8 cellular contexts compared by ENCODE assay signal in the genomic region with DNA sequence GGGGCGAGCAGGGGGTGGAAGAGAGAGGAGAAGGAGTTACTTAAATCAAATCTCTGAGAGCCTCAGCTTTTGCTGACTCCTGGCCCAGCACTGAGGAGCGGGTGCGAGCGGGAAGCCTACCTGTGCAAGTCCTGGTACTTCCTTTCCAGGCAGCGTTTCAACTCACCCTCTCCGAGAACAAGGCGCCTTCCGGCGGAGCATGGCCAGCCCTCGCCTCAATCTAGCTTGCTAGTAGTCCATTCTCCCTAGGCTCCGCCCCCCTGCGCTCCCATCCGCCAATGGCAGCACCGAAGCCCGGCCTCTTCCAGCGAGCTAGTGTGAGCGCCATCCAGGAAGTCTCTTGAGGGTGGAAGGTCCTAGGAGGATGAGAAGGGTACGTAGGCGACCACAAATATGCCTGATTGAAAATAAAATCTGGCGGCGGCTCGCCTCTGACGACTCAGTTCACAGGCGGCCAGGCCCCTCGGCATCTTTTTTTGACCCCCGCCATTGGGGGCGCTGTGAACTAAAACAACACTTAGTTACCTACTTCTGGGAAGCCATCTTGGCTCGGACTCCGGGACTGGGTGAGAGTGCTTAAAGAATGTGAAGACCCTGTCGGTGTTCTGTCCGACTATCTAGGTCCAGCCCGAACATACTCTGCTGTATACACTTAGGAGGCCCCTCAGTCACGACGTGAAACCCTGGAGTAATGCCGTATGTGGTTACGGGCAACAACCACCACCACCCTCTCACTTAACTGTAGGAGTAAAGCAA. TPM values are rescaled to one million over a fixed set of nuclear protein-coding genes. Genes with fewer than 3 reads are reported as not detected.
A peak's percentile ranks its signal among the peaks of the same experiment; 100 is the strongest.
DNase-seq lines count a peak whose midpoint lies in the region; FAIRE-seq and TF ChIP-seq lines count a peak whose summit lies in the region.

CHD8 (minus strand) TSS at position 212 of the 756 bp plus-strand sequence. CDS start 24,480 bp downstream, outside the sequence.

- peak; percentile 79 to 99 for TF ChIP-seq POLR2A in H1 (IDR thresholded peaks at IDR 0.05; ENCODE audit: control extremely low read depth in 1 of 2, low read depth in 2 of 2, low read length in 2 of 2)

- H3K4me1 ChIP-seq in H1 (replicated peaks in 1 of 4; ENCODE audit: control insufficient read depth in 3 of 4, insufficient read depth in 4 of 4, low read length in 3 of 4): peaks cover 0 to 4% (median 1%) of the 10 kb centered on the region in 4 experiments; a peak in 3 of 7 replicates
- H3K4me1 ChIP-seq in mesenchymal stem cell (ENCODE audit: control insufficient read depth, insufficient read depth, low read depth, low read length): peaks cover 5% of the 10 kb centered on the region

- no peaks in the 10 kb centered on the region for H3K27me3 ChIP-seq in H1 (replicated peaks in 1 of 4; ENCODE audit: control insufficient read depth in 3 of 4, extremely low read depth in 1 of 4, insufficient read depth in 3 of 4, low read length in 3 of 4)
- no peaks in the 10 kb centered on the region for H3K27me3 ChIP-seq in mesenchymal stem cell (ENCODE audit: control insufficient read depth in 1 of 2, insufficient read depth in 1 of 2, low read length in 2 of 2)

- H3K23ac ChIP-seq in H1 (ENCODE audit: insufficient read length): no peak within 1 kb of the TSS
- no peak within 1 kb of the TSS for H3K23ac ChIP-seq in mesenchymal stem cell (ENCODE audit: low read length in 2 of 2)

- CTCF ChIA-PET in H1 (lab: Charles Lee; ENCODE audit: partially characterized antibody): interaction anchor here (0.5 to 3.7 kb wide), 19 partner anchors 9 to 267 kb away, joined by 3 to 16 read pairs (median 4); partner anchors contain the start of gene TOX4

- H2AK5ac ChIP-seq in H1 (ENCODE audit: low read depth, low read length) (peak within 1 kb of the TSS; percentile 60; the same call in 1 of the 2 replicates), mesenchymal stem cell (ENCODE audit: low read length, severe bottlenecking) (no peak within 1 kb of the TSS)

- POLR2A ChIA-PET in H1 (lab: Charles Lee; ENCODE audit: partially characterized antibody): interaction anchor here (0.6 to 4.0 kb wide), 14 partner anchors 9 to 444 kb away, joined by 3 to 62 read pairs (median 4); no protein-coding TSS in a partner anchor

- H2BK5ac ChIP-seq in H1 (ENCODE audit: low read depth, low read length) (peak within 1 kb of the TSS; percentile 98), mesenchymal stem cell (ENCODE audit: low read depth, low read length, poor library complexity, severe bottlenecking) (peak within 1 kb of the TSS; percentile 19)

- peak within 1 kb of the TSS; percentile 59 for H3K56ac ChIP-seq in H1 (replicated peaks; ENCODE audit: insufficient read length, low read depth, low read length)

- H3K36me3 ChIP-seq in H1 (ENCODE audit: control insufficient read depth in 2 of 4, insufficient read depth in 4 of 4, low read length in 3 of 4) (peaks cover 3 to 19% (median 8%) of the 10 kb centered on the region in 4 experiments; a peak in 6 of 8 replicates), mesenchymal stem cell (ENCODE audit: control insufficient read depth in 1 of 2, insufficient read depth in 2 of 2, low read depth in 1 of 2, low read length in 2 of 2) (peaks cover 7 to 33% of the 10 kb centered on the region in 2 experiments)

- H3K9ac ChIP-seq in H1 (replicated peaks in 1 of 4; ENCODE audit: extremely low read depth in 1 of 4, low read depth in 3 of 4, low read length in 3 of 4) (peak within 1 kb of the TSS; percentile 90 to 97 (median 95)), mesenchymal stem cell (ENCODE audit: low read length) (peak within 1 kb of the TSS; percentile 100)

- H3K27ac ChIP-seq in H1 (ENCODE audit: low read depth, low read length) (peak within 1 kb of the TSS; percentile 90), mesenchymal stem cell (ENCODE audit: low read length, poor library complexity, severe bottlenecking) (peak within 1 kb of the TSS; percentile 96)

- peak within 1 kb of the TSS; percentile 97 for H4K91ac ChIP-seq in H1 (replicated peaks; ENCODE audit: insufficient read length, low read length)
- H4K91ac ChIP-seq in mesenchymal stem cell (ENCODE audit: low read length): peak within 1 kb of the TSS; percentile 87

- H3K14ac ChIP-seq in H1 (ENCODE audit: insufficient read length): no peak within 1 kb of the TSS
- peak within 1 kb of the TSS in 1 of 2 experiments; percentile 41 for H3K14ac ChIP-seq in mesenchymal stem cell (ENCODE audit: low read length in 2 of 2)

- H3K4ac ChIP-seq in H1 (replicated peaks; ENCODE audit: insufficient read length, low read depth, low read length): peak within 1 kb of the TSS; percentile 100
- peak within 1 kb of the TSS in 1 of 2 experiments; percentile 97 for H3K4ac ChIP-seq in mesenchymal stem cell (ENCODE audit: low read depth in 1 of 2, low read length in 2 of 2)

- peak within 1 kb of the TSS; percentile 94; the same call in 1 of the 2 replicates for H2BK12ac ChIP-seq in H1 (ENCODE audit: low read depth, low read length)
- H2BK12ac ChIP-seq in mesenchymal stem cell (ENCODE audit: low read length in 2 of 2): peak within 1 kb of the TSS in 1 of 2 experiments; percentile 42

- no peaks in the 10 kb centered on the region; the same call in 1 of the 2 replicates for H3K79me1 ChIP-seq in H1 (ENCODE audit: low read depth, low read length)
- H3K79me1 ChIP-seq in mesenchymal stem cell (replicated peaks; ENCODE audit: low read length, poor library complexity, severe bottlenecking): no peaks in the 10 kb centered on the region

- TF ChIP-seq EP300 in H1 (IDR thresholded peaks at IDR 0.05; ENCODE audit: borderline replicate concordance in 1 of 2, low read depth in 2 of 2, low read length in 2 of 2): no peak

- peaks cover 22 to 48% of the 10 kb centered on the region in 2 experiments for H3K79me2 ChIP-seq in H1 (ENCODE audit: control insufficient read depth in 1 of 2, insufficient read depth in 2 of 2, low read length in 2 of 2)

- 4% methylated on average over 36 of the region's 36 CpGs; no CpG with 5 or more reads in 1 of the 2 experiments for WGBS in H1 (ENCODE audit: extremely low coverage in 1 of 2, insufficient coverage in 1 of 2, insufficient read length in 1 of 2, insufficient replicate concordance in 2 of 2, low coverage in 1 of 2, low lambda C conversion rate in 2 of 2, missing lambda C conversion rate in 1 of 2), 2 experiments
- 3% methylated on average over 32 of the region's 36 CpGs for WGBS in mesenchymal stem cell

- H3K18ac ChIP-seq in H1 (ENCODE audit: extremely low read depth, low read length) (peak within 1 kb of the TSS; percentile 97), mesenchymal stem cell (ENCODE audit: low read depth in 1 of 2, low read length in 2 of 2) (peak within 1 kb of the TSS; percentile 66 to 92)

- peak within 1 kb of the TSS; percentile 87 for H2AFZ ChIP-seq in H1 (ENCODE audit: low read length)
- peak within 1 kb of the TSS; percentile 76 for H2AFZ ChIP-seq in mesenchymal stem cell (ENCODE audit: low read depth, low read length)

- DNase-seq in COLO829 (ENCODE audit: low spot score) (peak; percentile 99), GM20000 (ENCODE audit: low spot score) (peak; percentile 95), HT1080 (ENCODE audit: low read depth) (peak; percentile 100), NOMO-1 treated with DMSO at 0.1 percent for 48 hours (lab: John Stamatoyannopoulos, UW; ENCODE audit: unreplicated experiment) (peak; percentile 100), H1 (ENCODE audit: low read depth in 1 of 2, low spot score in 2 of 2) (peak; percentile 98 to 100), mesenchymal stem cell (peak; percentile 100)
- DNase-seq in activated CD8-positive, alpha-beta memory T cell treated with anti-CD3 and anti-CD28 coated beads for 48 hours (ENCODE audit: low read depth in 2 of 3, low spot score in 2 of 3): peak; percentile 92 to 95 (median 92)
- DNase-seq in stimulated activated CD8-positive, alpha-beta memory T cell treated with anti-CD3 and anti-CD28 coated beads, Interleukin-15, amount 100 ng/mL, for 1 hour (ENCODE audit: low read depth): peak; percentile 97

- FAIRE-seq in H1 (lab: Jason Lieb, UNC): peak; percentile 99

- H2BK120ac ChIP-seq in H1 (replicated peaks; ENCODE audit: low read depth, low read length): peak within 1 kb of the TSS; percentile 98
- peak within 1 kb of the TSS; percentile 52 for H2BK120ac ChIP-seq in mesenchymal stem cell (ENCODE audit: low read depth, low read length)

- peak within 1 kb of the TSS; percentile 99 for H4K5ac ChIP-seq in H1 (ENCODE audit: insufficient read length, low read depth, low read length)

- H3K9me3 ChIP-seq in H1 (ENCODE audit: insufficient read depth in 2 of 2, low read depth in 1 of 2, low read length in 1 of 2) (no peaks in the 10 kb centered on the region), mesenchymal stem cell (ENCODE audit: control insufficient read depth, low read length) (no peaks in the 10 kb centered on the region)

- TF ChIP-seq CTCF in GM20000 (IDR thresholded peaks at IDR 0.05; ENCODE audit: extremely low read depth, missing control alignments) (peak; percentile 38), H1 (IDR thresholded peaks at IDR 0.05; ENCODE audit: control extremely low read depth in 1 of 3, insufficient read depth in 1 of 3, low read depth in 1 of 3, low read length in 3 of 3) (peak; percentile 46 to 74 (median 67))

- H2BK15ac ChIP-seq in H1 (ENCODE audit: low read length) (peak within 1 kb of the TSS; percentile 99; the same call in 1 of the 2 replicates), mesenchymal stem cell (ENCODE audit: low read depth, poor library complexity, severe bottlenecking) (no peak within 1 kb of the TSS)

- H3K4me3 ChIP-seq in H1 (ENCODE audit: extremely low read depth in 1 of 4, insufficient read depth in 2 of 4, low read depth in 3 of 4, low read length in 4 of 4) (peak within 1 kb of the TSS; percentile 87 to 98 (median 94)), mesenchymal stem cell (ENCODE audit: insufficient read depth in 1 of 2, low read depth in 1 of 2, low read length in 2 of 2) (peak within 1 kb of the TSS; percentile 87 to 96)

- H2BK20ac ChIP-seq in H1 (ENCODE audit: low read length): no peak within 1 kb of the TSS

- peak; percentile 44 to 52 for TF ChIP-seq RAD21 in H1 (IDR thresholded peaks at IDR 0.05 in 1 of 2, conservative IDR thresholded peaks at IDR 0.05 in 1 of 2; ENCODE audit: low read depth in 2 of 2, low read length in 2 of 2)

- H3K4me2 ChIP-seq in H1 (ENCODE audit: insufficient read depth in 1 of 2, low read depth in 2 of 2, low read length in 2 of 2): peak within 1 kb of the TSS; percentile 79 to 98
- peak within 1 kb of the TSS; percentile 95 for H3K4me2 ChIP-seq in mesenchymal stem cell (ENCODE audit: low read length, poor library complexity, severe bottlenecking)

- H4K20me1 ChIP-seq in H1 (replicated peaks in 1 of 2; ENCODE audit: control insufficient read depth in 1 of 2, insufficient read depth in 2 of 2, low read length in 2 of 2): peaks cover 2 to 6% of the 10 kb centered on the region in 2 experiments

- H4K8ac ChIP-seq in H1 (ENCODE audit: extremely low read depth, insufficient read depth, low read length): peak within 1 kb of the TSS; percentile 99; the same call in 1 of the 2 replicates
- H4K8ac ChIP-seq in mesenchymal stem cell (ENCODE audit: low read length): peak within 1 kb of the TSS; percentile 100

- peaks cover 7% of the 10 kb centered on the region for H3K23me2 ChIP-seq in H1 (ENCODE audit: low read depth, low read length)

RNA-seq across cellular contexts. Expression of gene CHD8, which starts in this region (rescaled TPM):
- total RNA-seq in HT1080 (2014; rRNA removed; shearing (Covaris generic)): 53.8 and 58.3 TPM in 2 replicates
- polyA plus RNA-seq in HT1080 (2015; cell fraction: cytosol; rRNA removed): 16.3 and 19.3 TPM in 2 replicates
- polyA plus RNA-seq in HT1080 (2015; cell fraction: nucleus; rRNA removed): 77.8 and 79.5 TPM in 2 replicates
- 140 TPM in 2 replicates for total RNA-seq in H1 (2021; fragmentation: NEBNext Ultra II Directional; extraction: Animal tissue kit (Norgen Biotek cat#: 25700))
- 88.3 and 90.8 TPM in 2 replicates for polyA plus RNA-seq in H1 (2011; rRNA removed)
- 52.5 TPM for polyA plus RNA-seq in H1 (2011; cell fraction: cytosol; rRNA removed)
- 191 TPM for polyA plus RNA-seq in H1 (2011; cell fraction: nucleus; rRNA removed)
- 110 to 135 TPM (median 131 TPM) in 4 replicates for polyA plus RNA-seq in H1 (2012, experiment 1 of 2)
- 11.3 TPM for polyA plus RNA-seq in H1 (2012, experiment 2 of 2)
- 66.3 TPM for polyA plus RNA-seq in H1 (2013, experiment 1 of 2)
- polyA plus RNA-seq in H1 (2013, experiment 2 of 2): 61.6 TPM
- 140 and 150 TPM in 2 replicates for polyA minus RNA-seq in H1 (2011; rRNA and poly(A)+ RNA removed)
- 94.8 TPM for polyA minus RNA-seq in H1 (2011; cell fraction: cytosol; rRNA and poly(A)+ RNA removed)
- 129 TPM for polyA minus RNA-seq in H1 (2011; cell fraction: nucleus; rRNA and poly(A)+ RNA removed)
- polyA plus RNA-seq in mesenchymal stem cell (2013, experiment 1 of 2): 35.7 TPM
- polyA plus RNA-seq in mesenchymal stem cell (2013, experiment 2 of 2): 31.6 TPM

Comparison
In these comparisons a context has a peak if more than half of its experiments do, and no peak if none do; other contexts are left out.
1. Peak in every context shown above with its lines: DNase-seq, H3K4me3 ChIP-seq and H3K27ac ChIP-seq.